Comparison of ENCODE assay signal across 8 cellular contexts in genomic region chr6:105993769-105994521, GRCh38.
DNase-seq lines count a peak whose midpoint lies in the region; ATAC-seq, FAIRE-seq and TF ChIP-seq lines count a peak whose summit lies in the region.

No MANE protein-coding gene starts in this region.

- ATAC-seq in T-cell (replicated peaks in 1 of 4) (peak; percentile 27 to 50 (median 40)), body of pancreas (no peak), HG03571 (IDR thresholded peaks at IDR 0.05; ENCODE audit: unreplicated experiment) (no peak)

- intact Hi-C loops in body of pancreas (cut with DNase I) = no loop called here

- peaks cover 29% of the 10 kb centered on the region for H3K4me1 ChIP-seq in body of pancreas

- FAIRE-seq in GM19239 (lab: Jason Lieb, UNC) = peak; percentile 89

- no peak for TF ChIP-seq POLR2A in body of pancreas (IDR thresholded peaks at IDR 0.05)

- H3K4me1 Mint-ChIP-seq in T-cell = peaks cover 29 to 42% (median 42%) of the 10 kb centered on the region in 3 donors

- CTCF ChIA-PET in T-cell (lab: Charles Lee) = interaction anchor here (0.6 to 6.4 kb wide), 12 partner anchors 10 to 540 kb away, joined by 3 to 55 read pairs (median 3); partner anchors contain the start of gene PRDM1 (in 1 of the 2)

- POLR2A ChIA-PET in T-cell (lab: Charles Lee) = interaction anchor here (0.6 to 1.3 kb wide), 10 partner anchors 8 to 1742 kb away, joined by 3 to 5 read pairs (median 3); no protein-coding TSS in a partner anchor

- peaks cover 6 to 33% of the 10 kb centered on the region in 2 donors for H3K27me3 ChIP-seq in body of pancreas

- peak overlapping the region; percentile 90 to 95 (median 94) for H3K4me3 Mint-ChIP-seq in T-cell

- peak overlapping the region in 3 of 4 donors; percentile 23 to 74 (median 48) for H3K27ac ChIP-seq in body of pancreas

- DNase-seq in GM19239 (ENCODE audit: insufficient read length, low spot score) (no peak), T-cell (peak in 30 of 34 experiments; percentile 8 to 58 (median 42)), body of pancreas (peak in 2 of 4 donors; percentile 20 to 34), iPS-NIHi11 (ENCODE audit: low spot score) (peak; percentile 25), NCI-H2081 (lab: John Stamatoyannopoulos, UW) (no peak), GDM1 (lab: John Stamatoyannopoulos, UW) (no peak)
- peak; percentile 29 to 45 for DNase-seq in stimulated activated CD4-positive, alpha-beta T cell treated with anti-CD3 and anti-CD28 coated beads, Interleukin-4, amount 100 ng/mL, for 4 hours

- WGBS in body of pancreas, 2 donors = 6 to 17% methylated on average over 51 to 54 of the region's 54 CpGs

- H3K36me3 Mint-ChIP-seq in T-cell = no peaks in the 10 kb centered on the region

- peak overlapping the region in 1 of 2 donors; percentile 28 for H3K4me3 ChIP-seq in body of pancreas

- no peak for TF ChIP-seq CTCF in body of pancreas (IDR thresholded peaks at IDR 0.05)

- H3K27ac Mint-ChIP-seq in T-cell = peak overlapping the region; percentile 72 to 89

- no peaks in the 10 kb centered on the region for H3K9me3 Mint-ChIP-seq in T-cell

- peaks cover 46 to 51% of the 10 kb centered on the region in 2 donors for H3K27me3 Mint-ChIP-seq in T-cell

- no peaks in the 10 kb centered on the region for H3K36me3 ChIP-seq in body of pancreas (replicated peaks in 1 of 2; ENCODE audit: insufficient read depth in 1 of 2, low read depth in 2 of 2)

- H3K9me3 ChIP-seq in body of pancreas = no peaks in the 10 kb centered on the region

Comparison
In these comparisons a context has a peak if more than half of its experiments do, and no peak if none do; other contexts are left out.
1. DNase-seq: peak in T-cell (30 of 34), iPS-NIHi11 (single experiment) and stimulated activated CD4-positive, alpha-beta T cell treated with anti-CD3 and anti-CD28 coated beads, Interleukin-4, amount 100 ng/mL, for 4 hours (2 of 2); none in GM19239 (single experiment), NCI-H2081 (0 of 2) and GDM1 (single experiment).
2. ATAC-seq: peak in T-cell (4 of 4); none in body of pancreas (single experiment) and HG03571 (single experiment).